ENCODE assay signal across 9 cellular contexts in the genomic region with DNA sequence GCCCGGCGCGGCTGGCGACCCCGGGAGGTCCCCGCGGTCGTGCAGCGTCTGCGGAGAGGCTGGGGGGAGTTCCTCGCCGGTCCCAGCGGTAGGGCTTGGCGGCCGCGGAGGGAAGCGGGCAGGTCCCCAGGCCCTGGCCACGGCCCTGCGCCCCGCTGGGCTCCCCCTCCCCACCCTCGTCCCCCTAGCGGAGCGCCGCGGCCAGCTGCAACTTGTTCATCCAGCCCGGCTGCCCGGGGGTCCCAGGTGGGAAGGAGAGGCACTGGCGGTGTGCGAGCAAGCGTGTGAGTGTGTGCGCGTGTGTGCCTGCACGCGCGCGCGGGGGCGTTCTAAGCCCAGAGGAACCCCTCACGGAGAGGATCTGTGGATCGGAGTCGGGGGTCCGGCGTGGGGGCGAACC. TPM values are rescaled to one million over a fixed set of nuclear protein-coding genes. Genes with fewer than 3 reads are reported as not detected.
DNase-seq lines count a peak whose midpoint lies in the region; ATAC-seq lines count a peak whose summit lies in the region.
"Had no signal": no experiment of that assay in that cellular context is flagged by ENCODE, and none has a peak within 500 bp of the region (broad histone marks: within the 10 kb centered on the region; RNA-seq: fewer than 3 reads in every experiment).

No MANE protein-coding gene starts in this region.

- no peak for DNase-seq in CD8-positive, alpha-beta memory T cell
- DNase-seq in SJSA1 (ENCODE audit: low read depth in 1 of 2, low spot score in 2 of 2) (peak in 1 of 2 experiments; percentile 65), Right ventricle myocardium inferior (ENCODE audit: missing footprints) (peak; percentile 76), neuronal stem cell (ENCODE audit: low spot score) (no peak), NCI-H2107 treated with DMSO at 0.1 percent for 48 hours (lab: John Stamatoyannopoulos, UW; ENCODE audit: unreplicated experiment) (no peak), DMS79 treated with DMSO at 0.1 percent for 48 hours (lab: John Stamatoyannopoulos, UW) (no peak)

- H3K4me3 Mint-ChIP-seq in CD8-positive, alpha-beta memory T cell = peak overlapping the region in 6 of 7 donors; percentile 19 to 88 (median 83)

- POLR2A ChIA-PET in CD8-positive, alpha-beta memory T cell (lab: Charles Lee) = no interaction called here

- peaks cover 5% of the 10 kb centered on the region for H3K79me1 ChIP-seq in neuronal stem cell (ENCODE audit: low read depth, low read length)

- no peak overlapping the region for H3K4ac ChIP-seq in neuronal stem cell (ENCODE audit: low read length)

- H3K4me3 ChIP-seq in CD8-positive, alpha-beta memory T cell (ENCODE audit: low read length) = no peak overlapping the region
- H3K4me3 ChIP-seq in SJSA1 = peak overlapping the region; percentile 97
- H3K4me3 ChIP-seq in neuronal stem cell (ENCODE audit: low read length in 2 of 2) = peak overlapping the region; percentile 81 to 88

- H2BK5ac ChIP-seq in neuronal stem cell (ENCODE audit: low read length) = no peak overlapping the region

- H3K36me3 Mint-ChIP-seq in CD8-positive, alpha-beta memory T cell = no peaks in the 10 kb centered on the region

- WGBS in neuronal stem cell (ENCODE audit: extremely low coverage in 2 of 2, insufficient read length in 2 of 2, insufficient replicate concordance in 1 of 2), 2 donors = no CpG with 5 or more reads among the region's 44 CpGs

- H3K9ac ChIP-seq in neuronal stem cell (ENCODE audit: low read depth, low read length, poor library complexity) = peak overlapping the region; percentile 91

- no peaks in the 10 kb centered on the region for H3K9me3 ChIP-seq in CD8-positive, alpha-beta memory T cell (ENCODE audit: low read length)
- peaks cover 3% of the 10 kb centered on the region; the same call in 1 of the 2 replicates for H3K9me3 ChIP-seq in SJSA1 (replicated peaks)
- peaks cover 0 to 5% of the 10 kb centered on the region in 2 donors for H3K9me3 ChIP-seq in neuronal stem cell (replicated peaks in 1 of 2; ENCODE audit: control insufficient read depth in 2 of 2, insufficient read depth in 1 of 2, low read depth in 1 of 2, low read length in 2 of 2)

- no peaks in the 10 kb centered on the region for H3K27me3 ChIP-seq in CD8-positive, alpha-beta memory T cell (ENCODE audit: insufficient read depth, low read length, poor library complexity, severe bottlenecking)
- no peaks in the 10 kb centered on the region for H3K27me3 ChIP-seq in SJSA1 (replicated peaks)
- H3K27me3 ChIP-seq in neuronal stem cell (ENCODE audit: control insufficient read depth in 3 of 3, insufficient read depth in 3 of 3, low read depth in 1 of 3, low read length in 3 of 3) = peaks cover 0 to 18% (median 8%) of the 10 kb centered on the region in 3 experiments

- ATAC-seq in Right ventricle myocardium inferior = no peak
- no peak for ATAC-seq in activated CD4-positive, CD25-positive, alpha-beta regulatory T cell treated with anti-CD3 and anti-CD28 coated beads, Interleukin-2, amount 50 U/mL, for 24 hours
- no peak for ATAC-seq in HG03095 (IDR thresholded peaks at IDR 0.05; ENCODE audit: unreplicated experiment)

- H3K23ac ChIP-seq in neuronal stem cell (ENCODE audit: low read depth, low read length, poor library complexity) = no peak overlapping the region

- H2AFZ ChIP-seq in neuronal stem cell (ENCODE audit: low read length) = peak overlapping the region; percentile 100

- H4K8ac ChIP-seq in neuronal stem cell (ENCODE audit: low read depth, low read length) = no peak overlapping the region

- intact Hi-C loops in Right ventricle myocardium inferior (cut with DNase I) = loop anchor here (5.0 to 10.0 kb wide), 5 partner anchors 39 to 916 kb away; no protein-coding TSS in a partner anchor

- H3K4me2 ChIP-seq in neuronal stem cell (ENCODE audit: insufficient read depth, low read length, poor library complexity, severe bottlenecking) = peak overlapping the region; percentile 98

- peak overlapping the region; percentile 95 for H3K18ac ChIP-seq in neuronal stem cell (ENCODE audit: low read length)

- H2BK120ac ChIP-seq in neuronal stem cell (ENCODE audit: low read depth, low read length) = no peak overlapping the region

- H2BK12ac ChIP-seq in neuronal stem cell (ENCODE audit: low read length) = no peak overlapping the region

- no peaks in the 10 kb centered on the region for H3K36me3 ChIP-seq in CD8-positive, alpha-beta memory T cell (ENCODE audit: insufficient read depth, low read length)
- peaks cover 19% of the 10 kb centered on the region for H3K36me3 ChIP-seq in SJSA1
- H3K36me3 ChIP-seq in neuronal stem cell (replicated peaks in 1 of 2; ENCODE audit: control insufficient read depth in 2 of 2, insufficient read depth in 2 of 2, low read length in 2 of 2) = no peaks in the 10 kb centered on the region

- no peak overlapping the region for H3K27ac ChIP-seq in CD8-positive, alpha-beta memory T cell (ENCODE audit: low read depth, low read length)
- H3K27ac ChIP-seq in SJSA1 (peak overlapping the region; percentile 87), neuronal stem cell (replicated peaks; ENCODE audit: low read length) (no peak overlapping the region)

- no peak overlapping the region for H2BK15ac ChIP-seq in neuronal stem cell (ENCODE audit: low read length)

- CTCF ChIA-PET in CD8-positive, alpha-beta memory T cell (lab: Charles Lee) = no interaction called here

- peak overlapping the region; percentile 96 for H3K14ac ChIP-seq in neuronal stem cell (ENCODE audit: low read length)

- peaks cover 0 to 21% (median 5%) of the 10 kb centered on the region in 5 donors for H3K9me3 Mint-ChIP-seq in CD8-positive, alpha-beta memory T cell
- H3K9me3 Mint-ChIP-seq: dendritic cell treated with granulocyte-macrophage colony-stimulating factor and Interleukin-4, amounts not matched to agents 40 ng/mL and 50 ng/mL, for 4 days had no signal

- H3K4me1 ChIP-seq in CD8-positive, alpha-beta memory T cell (ENCODE audit: insufficient read depth, low read length) = no peaks in the 10 kb centered on the region
- H3K4me1 ChIP-seq in SJSA1 (replicated peaks) (peaks cover 40% of the 10 kb centered on the region), neuronal stem cell (ENCODE audit: control insufficient read depth in 2 of 2, insufficient read depth in 1 of 2, low read depth in 1 of 2, low read length in 2 of 2) (peaks cover 5 to 6% of the 10 kb centered on the region in 2 donors)

- H3K4me1 Mint-ChIP-seq in CD8-positive, alpha-beta memory T cell = peaks cover 0 to 6% (median 6%) of the 10 kb centered on the region in 3 donors

- no peak overlapping the region for H4K91ac ChIP-seq in neuronal stem cell (ENCODE audit: low read depth, low read length, poor library complexity)

- peaks cover 30 to 41% of the 10 kb centered on the region in 2 donors for H3K27me3 Mint-ChIP-seq in CD8-positive, alpha-beta memory T cell

- H3K27ac Mint-ChIP-seq in CD8-positive, alpha-beta memory T cell = peak overlapping the region in 4 of 8 donors; percentile 47 to 92 (median 74)
- H3K27ac Mint-ChIP-seq: dendritic cell treated with granulocyte-macrophage colony-stimulating factor and Interleukin-4, amounts not matched to agents 40 ng/mL and 50 ng/mL, for 4 days had no signal

- no peak overlapping the region for H2AK5ac ChIP-seq in neuronal stem cell (ENCODE audit: low read depth, low read length)

RNA-seq across cellular contexts. Expression of a gene that starts 1.3 kb away (rescaled TPM):
- 1 to 10 TPM; 3.9 to 7.4 TPM for total RNA-seq in CD8-positive, alpha-beta memory T cell
- polyA plus RNA-seq in CD8-positive, alpha-beta memory T cell = 5.3 TPM
- total RNA-seq in SJSA1 (2014; rRNA removed; shearing (Covaris generic)) = 33.1 and 68.3 TPM in 2 replicates
- total RNA-seq in Right ventricle myocardium inferior = 102 TPM
- 12.6 TPM for polyA plus RNA-seq in neuronal stem cell (2013, experiment 1 of 2)
- polyA plus RNA-seq in neuronal stem cell (2013, experiment 2 of 2) = 10.1 TPM
